In the genomic region with DNA sequence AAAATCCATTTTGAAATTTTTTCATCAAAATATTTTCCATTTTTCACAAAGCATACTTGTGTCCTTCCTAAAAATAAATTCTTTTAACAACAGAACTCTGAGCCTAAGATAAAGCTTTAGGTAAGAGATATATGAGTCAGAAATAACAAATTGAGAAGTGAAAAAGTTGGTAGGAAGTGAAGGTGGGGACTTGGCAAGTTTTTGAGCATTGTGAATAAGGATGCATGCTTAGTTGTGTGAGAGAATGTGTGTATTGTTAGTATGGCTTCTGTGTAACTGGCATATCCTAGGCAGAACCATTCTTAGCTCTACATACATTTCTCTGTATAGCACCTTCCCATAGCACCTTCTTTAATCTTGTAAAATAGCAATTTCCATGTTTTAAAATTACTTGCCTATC, we compare ENCODE assay signal across 17 cellular contexts. TPM values are rescaled to one million over a fixed set of nuclear protein-coding genes. Genes with fewer than 3 reads are reported as not detected.
A peak's percentile ranks its signal among the peaks of the same experiment; 100 is the strongest.
DNase-seq lines count a peak whose midpoint lies in the region; ATAC-seq lines count a peak whose summit lies in the region.
"Had no signal": no experiment of that assay in that cellular context is flagged by ENCODE, and none has a peak within 500 bp of the region (broad histone marks: within the 10 kb centered on the region; RNA-seq: fewer than 3 reads in every experiment).

No MANE protein-coding gene starts in this region.

- DNase-seq in LHCN-M2 (ENCODE audit: low read depth) (peak; percentile 2), left lobe of liver (ENCODE audit: low spot score) (no peak), amygdala (lab: John Stamatoyannopoulos, UW) (no peak), HCEC 1CT (no peak), midbrain (lab: John Stamatoyannopoulos, UW) (no peak)
- DNase-seq: activated CD4-positive, alpha-beta T cell treated with anti-CD3 and anti-CD28 coated beads, Interleukin-2, amount 10 ng/mL, durations not matched to agents 7 days and 5 days; dorsolateral prefrontal cortex; islet precursor cell; NCI-H1417; NCI-H510A treated with DMSO at 0.1 percent for 48 hours; stimulated activated CD4-positive, alpha-beta T cell treated with anti-CD3 and anti-CD28 coated beads, Interleukin-4, amount 100 ng/mL, for 24 hours; stimulated activated naive CD8-positive, alpha-beta T cell treated with anti-CD3 and anti-CD28 coated beads, Interleukin-15, amount 100 ng/mL, for 72 hours; T-helper 2 cell had no signal

- peak; percentile 88 for ATAC-seq in GM18511 (IDR thresholded peaks at IDR 0.05; ENCODE audit: unreplicated experiment)
- peak; percentile 83 for ATAC-seq in GM21390 (IDR thresholded peaks at IDR 0.05; ENCODE audit: unreplicated experiment)
- peak; percentile 99 for ATAC-seq in HG03025 (IDR thresholded peaks at IDR 0.05; ENCODE audit: low FRiP score, unreplicated experiment)
- ATAC-seq in left lobe of liver, result no peak
- ATAC-seq: stimulated activated naive CD8-positive, alpha-beta T cell treated with anti-CD3 and anti-CD28 coated beads, Interleukin-15, amount 100 ng/mL, for 72 hours had no signal

RNA-seq across cellular contexts. Expression of gene ASB5, which starts 6.8 kb away (rescaled TPM):
- total RNA-seq in LHCN-M2 (2014; rRNA removed) (619 and 636 TPM in 2 replicates), left lobe of liver (not detected)
- polyA plus RNA-seq in LHCN-M2 (2012), result 307 TPM
- total RNA-seq: activated CD4-positive, alpha-beta T cell treated with anti-CD3 and anti-CD28 coated beads, Interleukin-2, amount 10 ng/mL, durations not matched to agents 7 days and 5 days had no signal
- polyA plus RNA-seq: IgD-negative memory B cell had no signal

RNA-seq across cellular contexts. Expression of gene SPCS3, which starts 57.5 kb away (rescaled TPM):
- total RNA-seq in LHCN-M2 (2014; rRNA removed), result 94.5 and 95.1 TPM in 2 replicates
- 47.9 TPM for polyA plus RNA-seq in LHCN-M2 (2012)
- total RNA-seq in left lobe of liver, result 108 TPM

Comparison
In these comparisons a context has a peak if more than half of its experiments do, and no peak if none do; other contexts are left out.
1. RNA of gene ASB5, which starts 6.8 kb away (total RNA-seq): 619 to 636 TPM in LHCN-M2; not detected in left lobe of liver (single experiment); every median in the first group is over 100 times any median in the second.